ENCODE assay signal across 1 cellular context in the genomic region with DNA sequence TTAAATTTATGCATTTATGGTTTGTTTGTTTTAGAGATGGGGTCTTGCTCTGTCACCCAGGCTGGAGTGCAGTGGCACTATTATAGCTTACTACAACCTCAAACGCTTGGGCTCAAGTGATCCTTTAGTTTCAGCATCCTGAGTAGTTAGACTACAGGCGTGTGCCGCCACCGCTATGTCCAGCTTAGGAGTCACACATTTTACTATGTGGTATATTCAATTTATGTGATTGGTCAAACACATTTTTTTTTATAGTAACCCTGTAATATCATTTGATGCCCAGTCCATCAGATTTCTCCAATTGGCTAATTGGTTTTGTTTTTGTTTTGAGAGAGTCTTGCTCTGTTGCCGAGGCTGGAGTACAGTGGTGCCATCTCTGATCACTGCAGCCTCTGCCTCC.
TF ChIP-seq lines count a peak whose summit lies in the region.

No MANE protein-coding gene starts in this region.

TF ChIP-seq in GM12878, 131 proteins besides CTCF, POLR2A, EP300 and RAD21:
- TF ChIP-seq, protein P1, sequence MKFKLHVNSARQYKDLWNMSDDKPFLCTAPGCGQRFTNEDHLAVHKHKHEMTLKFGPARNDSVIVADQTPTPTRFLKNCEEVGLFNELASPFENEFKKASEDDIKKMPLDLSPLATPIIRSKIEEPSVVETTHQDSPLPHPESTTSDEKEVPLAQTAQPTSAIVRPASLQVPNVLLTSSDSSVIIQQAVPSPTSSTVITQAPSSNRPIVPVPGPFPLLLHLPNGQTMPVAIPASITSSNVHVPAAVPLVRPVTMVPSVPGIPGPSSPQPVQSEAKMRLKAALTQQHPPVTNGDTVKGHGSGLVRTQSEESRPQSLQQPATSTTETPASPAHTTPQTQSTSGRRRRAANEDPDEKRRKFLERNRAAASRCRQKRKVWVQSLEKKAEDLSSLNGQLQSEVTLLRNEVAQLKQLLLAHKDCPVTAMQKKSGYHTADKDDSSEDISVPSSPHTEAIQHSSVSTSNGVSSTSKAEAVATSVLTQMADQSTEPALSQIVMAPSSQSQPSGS (IDR thresholded peaks at IDR 0.05; ENCODE audit: low read length), result no peak
- TF ChIP-seq EGR1 (IDR thresholded peaks at IDR 0.05; ENCODE audit: borderline replicate concordance in 1 of 2, low read depth in 2 of 2, low read length in 2 of 2), result no peak
- TF ChIP-seq JUNB (IDR thresholded peaks at IDR 0.05), result no peak
- no peak for TF ChIP-seq IRF4 (IDR thresholded peaks at IDR 0.05; ENCODE audit: low read depth, low read length)
- TF ChIP-seq SRF (IDR thresholded peaks at IDR 0.05; ENCODE audit: low read depth in 2 of 2, low read length in 2 of 2), result no peak
- TF ChIP-seq, protein P2, sequence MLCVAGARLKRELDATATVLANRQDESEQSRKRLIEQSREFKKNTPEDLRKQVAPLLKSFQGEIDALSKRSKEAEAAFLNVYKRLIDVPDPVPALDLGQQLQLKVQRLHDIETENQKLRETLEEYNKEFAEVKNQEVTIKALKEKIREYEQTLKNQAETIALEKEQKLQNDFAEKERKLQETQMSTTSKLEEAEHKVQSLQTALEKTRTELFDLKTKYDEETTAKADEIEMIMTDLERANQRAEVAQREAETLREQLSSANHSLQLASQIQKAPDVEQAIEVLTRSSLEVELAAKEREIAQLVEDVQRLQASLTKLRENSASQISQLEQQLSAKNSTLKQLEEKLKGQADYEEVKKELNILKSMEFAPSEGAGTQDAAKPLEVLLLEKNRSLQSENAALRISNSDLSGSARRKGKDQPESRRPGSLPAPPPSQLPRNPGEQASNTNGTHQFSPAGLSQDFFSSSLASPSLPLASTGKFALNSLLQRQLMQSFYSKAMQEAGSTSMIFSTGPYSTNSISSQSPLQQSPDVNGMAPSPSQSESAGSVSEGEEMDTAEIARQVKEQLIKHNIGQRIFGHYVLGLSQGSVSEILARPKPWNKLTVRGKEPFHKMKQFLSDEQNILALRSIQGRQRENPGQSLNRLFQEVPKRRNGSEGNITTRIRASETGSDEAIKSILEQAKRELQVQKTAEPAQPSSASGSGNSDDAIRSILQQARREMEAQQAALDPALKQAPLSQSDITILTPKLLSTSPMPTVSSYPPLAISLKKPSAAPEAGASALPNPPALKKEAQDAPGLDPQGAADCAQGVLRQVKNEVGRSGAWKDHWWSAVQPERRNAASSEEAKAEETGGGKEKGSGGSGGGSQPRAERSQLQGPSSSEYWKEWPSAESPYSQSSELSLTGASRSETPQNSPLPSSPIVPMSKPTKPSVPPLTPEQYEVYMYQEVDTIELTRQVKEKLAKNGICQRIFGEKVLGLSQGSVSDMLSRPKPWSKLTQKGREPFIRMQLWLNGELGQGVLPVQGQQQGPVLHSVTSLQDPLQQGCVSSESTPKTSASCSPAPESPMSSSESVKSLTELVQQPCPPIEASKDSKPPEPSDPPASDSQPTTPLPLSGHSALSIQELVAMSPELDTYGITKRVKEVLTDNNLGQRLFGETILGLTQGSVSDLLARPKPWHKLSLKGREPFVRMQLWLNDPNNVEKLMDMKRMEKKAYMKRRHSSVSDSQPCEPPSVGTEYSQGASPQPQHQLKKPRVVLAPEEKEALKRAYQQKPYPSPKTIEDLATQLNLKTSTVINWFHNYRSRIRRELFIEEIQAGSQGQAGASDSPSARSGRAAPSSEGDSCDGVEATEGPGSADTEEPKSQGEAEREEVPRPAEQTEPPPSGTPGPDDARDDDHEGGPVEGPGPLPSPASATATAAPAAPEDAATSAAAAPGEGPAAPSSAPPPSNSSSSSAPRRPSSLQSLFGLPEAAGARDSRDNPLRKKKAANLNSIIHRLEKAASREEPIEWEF (IDR thresholded peaks at IDR 0.05; ENCODE audit: insufficient replicate concordance, low read depth, low read length), result no peak
- no peak for TF ChIP-seq FOXK2 (IDR thresholded peaks at IDR 0.05)
- no peak for TF ChIP-seq KDM1A (IDR thresholded peaks at IDR 0.05; ENCODE audit: borderline replicate concordance)
